Comparison of ENCODE assay signal across 28 cellular contexts in the genomic region with DNA sequence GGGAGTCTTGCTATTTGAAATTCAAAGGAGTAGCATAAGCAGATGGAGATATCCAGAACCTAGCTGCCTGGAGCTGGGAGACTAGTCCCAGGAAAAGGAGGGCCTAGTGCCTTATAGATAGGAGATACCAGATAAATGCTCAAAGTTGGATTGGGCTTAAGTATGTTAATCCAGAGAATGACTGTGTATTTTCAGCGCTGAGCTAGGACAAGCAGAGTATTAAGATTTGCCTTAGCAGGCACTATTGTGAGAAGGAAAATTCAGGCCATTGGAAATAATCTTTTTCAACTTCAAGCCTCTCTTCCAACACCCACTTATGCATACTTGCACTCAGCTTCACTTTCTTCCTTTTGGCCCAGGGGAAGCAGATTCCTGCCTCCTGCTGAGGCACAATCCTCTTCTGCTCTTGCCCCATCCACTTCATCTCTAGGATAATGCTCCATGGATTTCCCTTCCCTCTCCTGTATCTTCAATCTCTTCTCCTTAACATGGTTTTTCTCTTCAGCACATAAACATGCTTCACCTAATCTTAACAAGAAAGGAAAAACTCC. TPM values are rescaled to one million over a fixed set of nuclear protein-coding genes. Genes with fewer than 3 reads are reported as not detected.
A peak's percentile ranks its signal among the peaks of the same experiment; 100 is the strongest.
DNase-seq lines count a peak whose midpoint lies in the region; ATAC-seq, FAIRE-seq and TF ChIP-seq lines count a peak whose summit lies in the region.
"Had no signal": no experiment of that assay in that cellular context is flagged by ENCODE, and none has a peak within 500 bp of the region (broad histone marks: within the 10 kb centered on the region; RNA-seq: fewer than 3 reads in every experiment).

No MANE protein-coding gene starts in this region.

- H3K4me3 Mint-ChIP-seq in CD4-positive, alpha-beta memory T cell, result no peak overlapping the region
- no peak overlapping the region for H3K4me3 Mint-ChIP-seq in T-helper 17 cell
- no peak overlapping the region for H3K4me3 Mint-ChIP-seq in stimulated activated effector memory CD8-positive, alpha-beta T cell treated with anti-CD3 and anti-CD28 coated beads, Interleukin-12 subunit alpha, Interleukin-12 subunit beta, amount 100 ng/mL, for 72 hours
- H3K4me3 Mint-ChIP-seq: activated CD4-positive, alpha-beta memory T cell treated with anti-CD3 and anti-CD28 coated beads, Interleukin-2, amount 10 ng/mL, durations not matched to agents 7 days and 5 days; CD14-positive monocyte; nephron progenitor cell had no signal

- H3K18ac ChIP-seq in H1 (ENCODE audit: extremely low read depth, low read length), result no peak overlapping the region

- H3K4me2 ChIP-seq in H1 (ENCODE audit: insufficient read depth in 1 of 2, low read depth in 2 of 2, low read length in 2 of 2), result peak overlapping the region; percentile 10 to 30; a peak in 1 of 4 replicates

- no peak for TF ChIP-seq EP300 in H1 (IDR thresholded peaks at IDR 0.05; ENCODE audit: borderline replicate concordance in 1 of 2, low read depth in 2 of 2, low read length in 2 of 2)

- POLR2A ChIA-PET in CD4-positive, alpha-beta memory T cell (lab: Charles Lee; ENCODE audit: partially characterized antibody), result no interaction called here
- POLR2A ChIA-PET in H1 (lab: Charles Lee; ENCODE audit: partially characterized antibody), result interaction anchor here (0.6 to 2.0 kb wide), 4 partner anchors 17 to 235 kb away, joined by 3 to 6 read pairs (median 3); no protein-coding TSS in a partner anchor

- H3K79me1 ChIP-seq in H1 (ENCODE audit: low read depth, low read length), result peaks cover 2% of the 10 kb centered on the region

- H3K27me3 ChIP-seq in CD4-positive, alpha-beta memory T cell (ENCODE audit: insufficient read depth, low read length), result no peaks in the 10 kb centered on the region
- H3K27me3 ChIP-seq in H1 (replicated peaks in 1 of 4; ENCODE audit: control insufficient read depth in 3 of 4, extremely low read depth in 1 of 4, insufficient read depth in 3 of 4, low read length in 3 of 4), result no peaks in the 10 kb centered on the region
- H3K27me3 ChIP-seq: MG63, pancreas, SJCRH30, spleen, testis, uterus had no signal

- 94% methylated on average over 1 of the region's 1 CpG; no CpG with 5 or more reads in 1 of the 2 experiments for WGBS in H1 (ENCODE audit: extremely low coverage in 1 of 2, insufficient coverage in 1 of 2, insufficient read length in 1 of 2, insufficient replicate concordance in 2 of 2, low coverage in 1 of 2, low lambda C conversion rate in 2 of 2, missing lambda C conversion rate in 1 of 2), 2 experiments

- DNase-seq in CD4-positive, alpha-beta memory T cell, result no peak
- DNase-seq in T-helper 17 cell (no peak), H1 (ENCODE audit: low read depth in 1 of 2, low spot score in 2 of 2) (no peak), cerebellar nuclear complex (lab: John Stamatoyannopoulos, UW) (no peak)
- no peak for DNase-seq in stimulated activated effector memory CD8-positive, alpha-beta T cell treated with anti-CD3 and anti-CD28 coated beads, Interleukin-12 subunit alpha, Interleukin-12 subunit beta, amount 100 ng/mL, for 72 hours (ENCODE audit: low spot score in 2 of 2)
- DNase-seq: activated CD4-positive, alpha-beta memory T cell treated with anti-CD3 and anti-CD28 coated beads, Interleukin-2, amount 10 ng/mL, durations not matched to agents 7 days and 5 days; activated CD4-positive, CD25-positive, alpha-beta regulatory T cell treated with anti-CD3 and anti-CD28 coated beads, Interleukin-2, amount 50 U/mL, for 72 hours; activated CD8-positive, alpha-beta memory T cell treated with anti-CD3 and anti-CD28 coated beads, Interleukin-2, amount 50 U/mL, for 48 hours; activated naive CD4-positive, alpha-beta T cell treated with anti-CD3 and anti-CD28 coated beads, Interleukin-2, amount 50 U/mL, for 16 hours; amygdala; KBM-7; left ventricle myocardium superior; MG63; NCI-H2029 treated with DMSO at 0.1 percent for 48 hours; NCI-H82; nephron progenitor cell; pancreas; SJCRH30; spleen; T-helper 1 cell; testis; uterus had no signal

- H3K9me3 ChIP-seq in CD4-positive, alpha-beta memory T cell (ENCODE audit: control insufficient read depth in 1 of 2, low read length in 2 of 2), result no peaks in the 10 kb centered on the region
- no peaks in the 10 kb centered on the region for H3K9me3 ChIP-seq in T-helper 17 cell (ENCODE audit: control insufficient read depth, low read length, poor library complexity, severe bottlenecking)
- H3K9me3 ChIP-seq in H1 (ENCODE audit: insufficient read depth in 2 of 2, low read depth in 1 of 2, low read length in 1 of 2), result no peaks in the 10 kb centered on the region
- H3K9me3 ChIP-seq: MG63, pancreas, SJCRH30, spleen, testis, uterus had no signal

- H2BK20ac ChIP-seq in H1 (ENCODE audit: low read length), result no peak overlapping the region

- H2BK120ac ChIP-seq in H1 (replicated peaks; ENCODE audit: low read depth, low read length), result no peak overlapping the region

- peaks cover 24 to 31% of the 10 kb centered on the region in 2 donors for H3K36me3 Mint-ChIP-seq in CD4-positive, alpha-beta memory T cell
- H3K36me3 Mint-ChIP-seq in T-helper 17 cell (ENCODE audit: low read depth), result peaks cover 5% of the 10 kb centered on the region
- H3K36me3 Mint-ChIP-seq in stimulated activated effector memory CD8-positive, alpha-beta T cell treated with anti-CD3 and anti-CD28 coated beads, Interleukin-12 subunit alpha, Interleukin-12 subunit beta, amount 100 ng/mL, for 72 hours, result peaks cover 12% of the 10 kb centered on the region

- no peak overlapping the region for H4K91ac ChIP-seq in H1 (replicated peaks; ENCODE audit: insufficient read length, low read length)

- no peak overlapping the region for H3K14ac ChIP-seq in H1 (ENCODE audit: insufficient read length)

- no peak overlapping the region for H3K27ac ChIP-seq in CD4-positive, alpha-beta memory T cell (ENCODE audit: low read depth, low read length)
- no peak overlapping the region for H3K27ac ChIP-seq in H1 (ENCODE audit: low read depth, low read length)
- H3K27ac ChIP-seq: pancreas, SJCRH30, testis, uterus had no signal

- H3K27me3 Mint-ChIP-seq in CD4-positive, alpha-beta memory T cell, result no peaks in the 10 kb centered on the region
- no peaks in the 10 kb centered on the region for H3K27me3 Mint-ChIP-seq in T-helper 17 cell
- H3K27me3 Mint-ChIP-seq: activated CD4-positive, alpha-beta memory T cell treated with anti-CD3 and anti-CD28 coated beads, Interleukin-2, amount 10 ng/mL, durations not matched to agents 7 days and 5 days had no signal

- no peak overlapping the region for H2BK12ac ChIP-seq in H1 (ENCODE audit: low read depth, low read length)

- no peak overlapping the region for H3K4ac ChIP-seq in H1 (replicated peaks; ENCODE audit: insufficient read length, low read depth, low read length)

- no peak overlapping the region for H3K56ac ChIP-seq in H1 (replicated peaks; ENCODE audit: insufficient read length, low read depth, low read length)

- H4K5ac ChIP-seq in H1 (ENCODE audit: insufficient read length, low read depth, low read length), result no peak overlapping the region

- H3K23me2 ChIP-seq in H1 (ENCODE audit: low read depth, low read length), result no peaks in the 10 kb centered on the region

- no peak for TF ChIP-seq RAD21 in H1 (IDR thresholded peaks at IDR 0.05 in 1 of 2, conservative IDR thresholded peaks at IDR 0.05 in 1 of 2; ENCODE audit: low read depth in 2 of 2, low read length in 2 of 2)

- no peak for ATAC-seq in T-helper 17 cell
- no peak for ATAC-seq in stimulated activated effector memory CD8-positive, alpha-beta T cell treated with anti-CD3 and anti-CD28 coated beads, Interleukin-12 subunit alpha, Interleukin-12 subunit beta, amount 100 ng/mL, for 72 hours
- no peak for ATAC-seq in HG02623 (IDR thresholded peaks at IDR 0.05; ENCODE audit: unreplicated experiment)
- no peak for ATAC-seq in GM19397 (IDR thresholded peaks at IDR 0.05; ENCODE audit: unreplicated experiment)
- no peak for ATAC-seq in HG03521 (IDR thresholded peaks at IDR 0.05; ENCODE audit: unreplicated experiment)
- ATAC-seq: left ventricle myocardium superior, pancreas had no signal

- H3K79me2 ChIP-seq in H1 (ENCODE audit: control insufficient read depth in 1 of 2, insufficient read depth in 2 of 2, low read length in 2 of 2), result no peaks in the 10 kb centered on the region; a peak in 2 of 4 replicates

- H3K9ac ChIP-seq in H1 (replicated peaks in 1 of 4; ENCODE audit: extremely low read depth in 1 of 4, low read depth in 3 of 4, low read length in 3 of 4), result no peak overlapping the region

- H3K4me3 ChIP-seq in CD4-positive, alpha-beta memory T cell (ENCODE audit: low read length in 2 of 2), result no peak overlapping the region
- no peak overlapping the region for H3K4me3 ChIP-seq in H1 (ENCODE audit: extremely low read depth in 1 of 4, insufficient read depth in 2 of 4, low read depth in 3 of 4, low read length in 4 of 4)
- H3K4me3 ChIP-seq: MG63, pancreas, SJCRH30, spleen, testis, uterus had no signal

- peak overlapping the region in 6 of 7 donors; percentile 4 to 65 (median 33) for H3K27ac Mint-ChIP-seq in CD4-positive, alpha-beta memory T cell
- peak overlapping the region; percentile 71 for H3K27ac Mint-ChIP-seq in T-helper 17 cell
- peak overlapping the region; percentile 36 for H3K27ac Mint-ChIP-seq in stimulated activated effector memory CD8-positive, alpha-beta T cell treated with anti-CD3 and anti-CD28 coated beads, Interleukin-12 subunit alpha, Interleukin-12 subunit beta, amount 100 ng/mL, for 72 hours
- H3K27ac Mint-ChIP-seq: activated CD4-positive, alpha-beta memory T cell treated with anti-CD3 and anti-CD28 coated beads, Interleukin-2, amount 10 ng/mL, durations not matched to agents 7 days and 5 days; CD14-positive monocyte; nephron progenitor cell had no signal

- intact Hi-C loops in CD4-positive, alpha-beta memory T cell (cut with micrococcal nuclease), result no loop called here

- H3K36me3 ChIP-seq in CD4-positive, alpha-beta memory T cell (ENCODE audit: insufficient read depth, low read length), result peaks cover 11% of the 10 kb centered on the region
- peaks cover 0 to 2% (median under 1%) of the 10 kb centered on the region in 4 experiments; a peak in 3 of 8 replicates for H3K36me3 ChIP-seq in H1 (ENCODE audit: control insufficient read depth in 2 of 4, insufficient read depth in 4 of 4, low read length in 3 of 4)
- H3K36me3 ChIP-seq: MG63, SJCRH30, uterus had no signal

- TF ChIP-seq CTCF in H1 (IDR thresholded peaks at IDR 0.05; ENCODE audit: control extremely low read depth in 1 of 3, insufficient read depth in 1 of 3, low read depth in 1 of 3, low read length in 3 of 3), result no peak

- TF ChIP-seq POLR2A in H1 (IDR thresholded peaks at IDR 0.05; ENCODE audit: control extremely low read depth in 1 of 2, low read depth in 2 of 2, low read length in 2 of 2), result no peak

- no peak overlapping the region for H2AFZ ChIP-seq in H1 (ENCODE audit: low read length)

- H4K8ac ChIP-seq in H1 (ENCODE audit: extremely low read depth, insufficient read depth, low read length), result no peak overlapping the region

- no peak for FAIRE-seq in H1 (lab: Jason Lieb, UNC)
- FAIRE-seq: D721Med, endothelial cell of umbilical vein, pancreas had no signal

- peaks cover 35% of the 10 kb centered on the region for H3K4me1 ChIP-seq in CD4-positive, alpha-beta memory T cell (ENCODE audit: insufficient read depth, low read length)
- H3K4me1 ChIP-seq in H1 (replicated peaks in 1 of 4; ENCODE audit: control insufficient read depth in 3 of 4, insufficient read depth in 4 of 4, low read length in 3 of 4), result peaks cover 0 to 7% (median 3%) of the 10 kb centered on the region in 4 experiments; a peak in 4 of 7 replicates

- no peak overlapping the region for H3K23ac ChIP-seq in H1 (ENCODE audit: insufficient read length)

- no peaks in the 10 kb centered on the region for H4K20me1 ChIP-seq in H1 (replicated peaks in 1 of 2; ENCODE audit: control insufficient read depth in 1 of 2, insufficient read depth in 2 of 2, low read length in 2 of 2)

- H2BK15ac ChIP-seq in H1 (ENCODE audit: low read length), result no peak overlapping the region

- peaks cover 35 to 58% (median 46%) of the 10 kb centered on the region in 4 donors for H3K4me1 Mint-ChIP-seq in CD4-positive, alpha-beta memory T cell
- H3K4me1 Mint-ChIP-seq in T-helper 17 cell, result peaks cover 44% of the 10 kb centered on the region
- H3K4me1 Mint-ChIP-seq in stimulated activated effector memory CD8-positive, alpha-beta T cell treated with anti-CD3 and anti-CD28 coated beads, Interleukin-12 subunit alpha, Interleukin-12 subunit beta, amount 100 ng/mL, for 72 hours, result peaks cover 52% of the 10 kb centered on the region

- H2BK5ac ChIP-seq in H1 (ENCODE audit: low read depth, low read length), result no peak overlapping the region

- H2AK5ac ChIP-seq in H1 (ENCODE audit: low read depth, low read length), result no peak overlapping the region

- no peaks in the 10 kb centered on the region for H3K9me3 Mint-ChIP-seq in CD4-positive, alpha-beta memory T cell
- H3K9me3 Mint-ChIP-seq in stimulated activated effector memory CD8-positive, alpha-beta T cell treated with anti-CD3 and anti-CD28 coated beads, Interleukin-12 subunit alpha, Interleukin-12 subunit beta, amount 100 ng/mL, for 72 hours, result no peaks in the 10 kb centered on the region
- H3K9me3 Mint-ChIP-seq: activated CD4-positive, alpha-beta memory T cell treated with anti-CD3 and anti-CD28 coated beads, Interleukin-2, amount 10 ng/mL, durations not matched to agents 7 days and 5 days had no signal

- CTCF ChIA-PET in CD4-positive, alpha-beta memory T cell (lab: Charles Lee; ENCODE audit: partially characterized antibody), result interaction anchor here (0.8 to 2.1 kb wide), 3 partner anchors 20 to 43 kb away, joined by 3 to 7 read pairs (median 4); no protein-coding TSS in a partner anchor
- CTCF ChIA-PET in H1 (lab: Charles Lee; ENCODE audit: partially characterized antibody), result interaction anchor here (18.7 to 49.0 kb wide), 2 partner anchors 27 to 29 kb away, joined by 359 to 2124 read pairs; partner anchors contain the start of gene PIK3C2B

RNA-seq across cellular contexts. Expression of gene PIK3C2B, which starts 21.1 kb away (rescaled TPM):
- total RNA-seq in CD4-positive, alpha-beta memory T cell, result 10 to 100 TPM; 43.4 to 46.9 TPM
- polyA plus RNA-seq in CD4-positive, alpha-beta memory T cell, result 1 to 10 TPM in 1 of 2 donors, under 1 TPM in 1; 0.13 to 4.1 TPM
- 10 to 100 TPM; 35.7 to 51.9 TPM for total RNA-seq in T-helper 17 cell
- 36.7 and 36.9 TPM in 2 replicates for total RNA-seq in H1 (2021; fragmentation: NEBNext Ultra II Directional; extraction: Animal tissue kit (Norgen Biotek cat#: 25700))
- polyA plus RNA-seq in H1 (2011; rRNA removed), result 20.4 and 26.0 TPM in 2 replicates
- polyA plus RNA-seq in H1 (2011; cell fraction: cytosol; rRNA removed), result 15.9 TPM
- 30.4 TPM for polyA plus RNA-seq in H1 (2011; cell fraction: nucleus; rRNA removed)
- polyA plus RNA-seq in H1 (2012, experiment 1 of 2), result 11.3 to 13.9 TPM (median 12.5 TPM) in 4 replicates
- 8.4 TPM for polyA plus RNA-seq in H1 (2012, experiment 2 of 2)
- 8.5 TPM for polyA plus RNA-seq in H1 (2013, experiment 1 of 2)
- 7.8 TPM for polyA plus RNA-seq in H1 (2013, experiment 2 of 2)
- polyA minus RNA-seq in H1 (2011; rRNA and poly(A)+ RNA removed), result 44.4 and 55.8 TPM in 2 replicates
- 30.4 TPM for polyA minus RNA-seq in H1 (2011; cell fraction: cytosol; rRNA and poly(A)+ RNA removed)
- 37.1 TPM for polyA minus RNA-seq in H1 (2011; cell fraction: nucleus; rRNA and poly(A)+ RNA removed)

RNA-seq across cellular contexts. Expression of gene MDM4, which starts 42.7 kb away (rescaled TPM):
- total RNA-seq in CD4-positive, alpha-beta memory T cell, result 100 to 1,000 TPM; 213 to 237 TPM
- 10 to 100 TPM in 1 of 2 donors, 1 to 10 TPM in 1; 7.7 to 26.8 TPM for polyA plus RNA-seq in CD4-positive, alpha-beta memory T cell
- total RNA-seq in T-helper 17 cell, result 100 to 1,000 TPM; 205 to 225 TPM
- 81.7 and 84.9 TPM in 2 replicates for total RNA-seq in H1 (2021; fragmentation: NEBNext Ultra II Directional; extraction: Animal tissue kit (Norgen Biotek cat#: 25700))
- polyA plus RNA-seq in H1 (2011; rRNA removed), result 10.0 and 10.8 TPM in 2 replicates
- 12.8 TPM for polyA plus RNA-seq in H1 (2011; cell fraction: cytosol; rRNA removed)
- 23.1 TPM for polyA plus RNA-seq in H1 (2011; cell fraction: nucleus; rRNA removed)
- 9.8 to 13.2 TPM (median 11.4 TPM) in 4 replicates for polyA plus RNA-seq in H1 (2012, experiment 1 of 2)
- 2.0 TPM for polyA plus RNA-seq in H1 (2012, experiment 2 of 2)
- polyA plus RNA-seq in H1 (2013, experiment 1 of 2), result 20.5 TPM
- polyA plus RNA-seq in H1 (2013, experiment 2 of 2), result 18.6 TPM
- polyA minus RNA-seq in H1 (2011; rRNA and poly(A)+ RNA removed), result 75.0 and 83.5 TPM in 2 replicates
- 26.9 TPM for polyA minus RNA-seq in H1 (2011; cell fraction: cytosol; rRNA and poly(A)+ RNA removed)
- 109 TPM for polyA minus RNA-seq in H1 (2011; cell fraction: nucleus; rRNA and poly(A)+ RNA removed)
